ENCODE assay signal across 23 cellular contexts in genomic region chr18:31860488-31860887, GRCh38.
"Had no signal": no experiment of that assay in that cellular context is flagged by ENCODE, and none has a peak within 500 bp of the region (broad histone marks: within the 10 kb centered on the region; RNA-seq: fewer than 3 reads in every experiment).

No MANE protein-coding gene starts in this region.

- H3K27ac ChIP-seq: dorsolateral prefrontal cortex, foreskin keratinocyte, gastroesophageal sphincter, heart left ventricle, hepatocyte, ovary, psoas muscle, sigmoid colon, testis, tibial artery had no signal

- H3K9me3 ChIP-seq: gastroesophageal sphincter, heart left ventricle, ovary, psoas muscle, sigmoid colon, testis, tibial artery had no signal

- DNase-seq: dorsolateral prefrontal cortex; effector CD4-positive, alpha-beta T cell; foreskin keratinocyte; heart left ventricle; kidney; natural killer cell; occipital lobe; ovary; posterior cingulate gyrus; psoas muscle; right cardiac atrium; sigmoid colon; stimulated activated CD4-positive, alpha-beta T cell treated with anti-CD3 and anti-CD28 coated beads, Interleukin-2, amount 100 ng/mL, for 24 hours; stimulated activated CD4-positive, alpha-beta T cell treated with anti-CD3 and anti-CD28 coated beads, Interleukin-4, amount 100 ng/mL, for 4 hours; stimulated activated naive CD8-positive, alpha-beta T cell treated with anti-CD3 and anti-CD28 coated beads, Interleukin-15, Interleukin-2, amounts not matched to agents 100 U/mL and 50 U/mL, for 24 hours; substantia nigra; testis; tibial artery had no signal

- H3K4me3 ChIP-seq: dorsolateral prefrontal cortex, gastroesophageal sphincter, heart left ventricle, hepatocyte, lung, ovary, psoas muscle, sigmoid colon, testis, tibial artery had no signal

- H3K36me3 ChIP-seq: ovary had no signal

- FAIRE-seq: kidney had no signal

- ATAC-seq: foreskin keratinocyte; gastroesophageal sphincter; heart left ventricle; left lobe of liver; natural killer cell; psoas muscle; right cardiac atrium; stimulated activated memory B cell treated with anti-CD40 and anti-IgM and Interleukin-4, amounts not matched to agents 10 μg/mL and 1 μg/mL and 100 μg/mL, for 72 hours; stimulated activated naive CD8-positive, alpha-beta T cell treated with anti-CD3 and anti-CD28 coated beads, Interleukin-15, Interleukin-2, amounts not matched to agents 100 U/mL and 50 U/mL, for 24 hours had no signal
